In the genomic region with DNA sequence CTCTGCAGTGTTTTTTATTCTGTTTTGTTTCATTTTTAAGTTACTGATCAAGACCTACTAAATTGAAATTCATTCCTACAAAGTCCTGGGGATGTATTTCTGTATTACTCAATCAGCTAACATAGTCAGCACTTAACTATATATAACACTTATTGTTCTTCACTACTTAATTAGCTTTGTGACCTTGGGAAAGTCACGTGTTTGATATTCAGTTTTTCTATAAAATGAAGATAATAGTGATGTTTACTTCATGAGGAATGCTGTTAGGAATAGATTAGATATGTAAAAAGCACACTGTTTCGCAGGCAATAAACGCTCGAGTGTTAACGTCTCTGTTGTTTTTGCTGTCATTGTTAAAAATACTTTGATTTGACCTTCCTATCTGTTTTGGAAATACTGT, we compare ENCODE assay signal across 28 cellular contexts.
"Had no signal": no experiment of that assay in that cellular context is flagged by ENCODE, and none has a peak within 500 bp of the region (broad histone marks: within the 10 kb centered on the region; RNA-seq: fewer than 3 reads in every experiment).

No MANE protein-coding gene starts in this region.

- H3K36me3 ChIP-seq: breast epithelium, cardiac muscle cell, colonic mucosa had no signal

- H3K27me3 ChIP-seq: ascending aorta, breast epithelium, cardiac muscle cell, colonic mucosa, dorsolateral prefrontal cortex had no signal

- H3K36me3 Mint-ChIP-seq: activated naive CD4-positive, alpha-beta T cell treated with anti-CD3 and anti-CD28 coated beads, Interleukin-2, amount 10 ng/mL, durations not matched to agents 7 days and 5 days; activated naive CD4-positive, alpha-beta T cell treated with anti-CD3 and anti-CD28 coated beads, Interleukin-2, amount 50 U/mL, for 72 hours; activated naive CD8-positive, alpha-beta T cell treated with anti-CD3 and anti-CD28 coated beads, Interleukin-2, amount 10 ng/mL, durations not matched to agents 7 days and 5 days had no signal

- H3K27ac ChIP-seq: ascending aorta, cardiac muscle cell, colonic mucosa, epithelial cell of prostate had no signal

- H3K4me1 ChIP-seq: breast epithelium, colonic mucosa had no signal

- DNase-seq: activated CD4-positive, alpha-beta memory T cell treated with anti-CD3 and anti-CD28 coated beads, Interleukin-2, amount 10 ng/mL, durations not matched to agents 7 days and 5 days; activated CD4-positive, alpha-beta T cell treated with anti-CD3 and anti-CD28 coated beads for 36 hours; activated CD4-positive, alpha-beta T cell treated with anti-CD3 and anti-CD28 coated beads, Interleukin-2, amount 10 ng/mL, durations not matched to agents 24 days and 14 days; activated CD4-positive, alpha-beta T cell treated with anti-CD3 and anti-CD28 coated beads, Interleukin-2, amount 50 U/mL, for 4 hours; activated CD4-positive, CD25-positive, alpha-beta regulatory T cell; activated CD4-positive, CD25-positive, alpha-beta regulatory T cell treated with anti-CD3 and anti-CD28 coated beads, Interleukin-2, amount 50 U/mL, for 72 hours; activated CD8-positive, alpha-beta memory T cell treated with anti-CD3 and anti-CD28 coated beads, Interleukin-2, amount 50 U/mL, for 48 hours; activated gamma-delta T cell; activated naive CD4-positive, alpha-beta T cell; activated naive CD4-positive, alpha-beta T cell treated with anti-CD3 and anti-CD28 coated beads, Interleukin-2, amount 10 ng/mL, durations not matched to agents 7 days and 5 days; activated naive CD8-positive, alpha-beta T cell treated with anti-CD3 and anti-CD28 coated beads, Interleukin-2, amount 10 ng/mL, durations not matched to agents 7 days and 5 days; activated T-cell treated with anti-CD3 and anti-CD28 coated beads for 4 hours; activated T-cell treated with anti-CD3 and anti-CD28 coated beads, Interleukin-2, amount 50 U/mL, for 24 hours; activated T-cell treated with anti-CD3 and anti-CD28 coated beads, Interleukin-2, amount 50 U/mL, for 72 hours; central memory CD4-positive, alpha-beta T cell; cerebellar nuclear complex; colonic mucosa; dorsolateral prefrontal cortex; effector memory CD4-positive, alpha-beta T cell; endodermal cell; foreskin fibroblast; T-helper 2 cell had no signal

- H3K4me3 ChIP-seq: ascending aorta, breast epithelium, cardiac muscle cell, colonic mucosa, dorsolateral prefrontal cortex had no signal

- H3K4me1 Mint-ChIP-seq: activated CD4-positive, alpha-beta memory T cell treated with anti-CD3 and anti-CD28 coated beads, Interleukin-2, amount 10 ng/mL, durations not matched to agents 7 days and 5 days; activated CD4-positive, alpha-beta T cell treated with anti-CD3 and anti-CD28 coated beads for 36 hours; activated CD4-positive, alpha-beta T cell treated with anti-CD3 and anti-CD28 coated beads, Interleukin-2, amount 10 ng/mL, durations not matched to agents 24 days and 14 days; activated naive CD4-positive, alpha-beta T cell treated with anti-CD3 and anti-CD28 coated beads, Interleukin-2, amount 10 ng/mL, durations not matched to agents 7 days and 5 days; activated naive CD8-positive, alpha-beta T cell treated with anti-CD3 and anti-CD28 coated beads, Interleukin-2, amount 10 ng/mL, durations not matched to agents 7 days and 5 days; endodermal cell had no signal

- H3K27me3 Mint-ChIP-seq: brain had no signal

- ATAC-seq: activated CD4-positive, alpha-beta T cell treated with anti-CD3 and anti-CD28 coated beads for 36 hours; activated naive CD4-positive, alpha-beta T cell treated with anti-CD3 and anti-CD28 coated beads, Interleukin-2, amount 50 U/mL, for 72 hours; activated T-cell treated with anti-CD3 and anti-CD28 coated beads, Interleukin-2, amount 50 U/mL, for 72 hours had no signal

- H3K9me3 ChIP-seq: ascending aorta, breast epithelium, colonic mucosa had no signal

- H3K4me3 Mint-ChIP-seq: activated CD4-positive, alpha-beta memory T cell treated with anti-CD3 and anti-CD28 coated beads, Interleukin-2, amount 10 ng/mL, durations not matched to agents 7 days and 5 days; activated CD4-positive, alpha-beta T cell treated with anti-CD3 and anti-CD28 coated beads for 36 hours; activated CD4-positive, alpha-beta T cell treated with anti-CD3 and anti-CD28 coated beads, Interleukin-2, amount 10 ng/mL, durations not matched to agents 24 days and 14 days; activated naive CD4-positive, alpha-beta T cell treated with anti-CD3 and anti-CD28 coated beads, Interleukin-2, amount 10 ng/mL, durations not matched to agents 7 days and 5 days; activated naive CD8-positive, alpha-beta T cell treated with anti-CD3 and anti-CD28 coated beads, Interleukin-2, amount 10 ng/mL, durations not matched to agents 7 days and 5 days; activated T-cell treated with anti-CD3 and anti-CD28 coated beads, Interleukin-2, amount 50 U/mL, for 24 hours; activated T-cell treated with anti-CD3 and anti-CD28 coated beads, Interleukin-2, amount 50 U/mL, for 72 hours; brain; endodermal cell had no signal

- H3K9me3 Mint-ChIP-seq: activated CD4-positive, alpha-beta memory T cell treated with anti-CD3 and anti-CD28 coated beads, Interleukin-2, amount 10 ng/mL, durations not matched to agents 7 days and 5 days; activated CD4-positive, alpha-beta T cell treated with anti-CD3 and anti-CD28 coated beads, Interleukin-2, amount 10 ng/mL, durations not matched to agents 24 days and 14 days; activated naive CD4-positive, alpha-beta T cell treated with anti-CD3 and anti-CD28 coated beads, Interleukin-2, amount 10 ng/mL, durations not matched to agents 7 days and 5 days; activated naive CD4-positive, alpha-beta T cell treated with anti-CD3 and anti-CD28 coated beads, Interleukin-2, amount 50 U/mL, for 72 hours; activated naive CD8-positive, alpha-beta T cell treated with anti-CD3 and anti-CD28 coated beads, Interleukin-2, amount 10 ng/mL, durations not matched to agents 7 days and 5 days; activated T-cell treated with anti-CD3 and anti-CD28 coated beads, Interleukin-2, amount 50 U/mL, for 24 hours; activated T-cell treated with anti-CD3 and anti-CD28 coated beads, Interleukin-2, amount 50 U/mL, for 72 hours had no signal

- H3K27ac Mint-ChIP-seq: activated CD4-positive, alpha-beta memory T cell treated with anti-CD3 and anti-CD28 coated beads, Interleukin-2, amount 10 ng/mL, durations not matched to agents 7 days and 5 days; activated CD4-positive, alpha-beta T cell treated with anti-CD3 and anti-CD28 coated beads for 36 hours; activated CD4-positive, alpha-beta T cell treated with anti-CD3 and anti-CD28 coated beads, Interleukin-2, amount 10 ng/mL, durations not matched to agents 24 days and 14 days; activated naive CD4-positive, alpha-beta T cell treated with anti-CD3 and anti-CD28 coated beads, Interleukin-2, amount 10 ng/mL, durations not matched to agents 7 days and 5 days; activated naive CD4-positive, alpha-beta T cell treated with anti-CD3 and anti-CD28 coated beads, Interleukin-2, amount 50 U/mL, for 72 hours; activated naive CD8-positive, alpha-beta T cell treated with anti-CD3 and anti-CD28 coated beads, Interleukin-2, amount 10 ng/mL, durations not matched to agents 7 days and 5 days; activated T-cell treated with anti-CD3 and anti-CD28 coated beads, Interleukin-2, amount 50 U/mL, for 24 hours; activated T-cell treated with anti-CD3 and anti-CD28 coated beads, Interleukin-2, amount 50 U/mL, for 72 hours; brain; endodermal cell had no signal
